1 cellular context compared by ENCODE assay signal in the genomic region with DNA sequence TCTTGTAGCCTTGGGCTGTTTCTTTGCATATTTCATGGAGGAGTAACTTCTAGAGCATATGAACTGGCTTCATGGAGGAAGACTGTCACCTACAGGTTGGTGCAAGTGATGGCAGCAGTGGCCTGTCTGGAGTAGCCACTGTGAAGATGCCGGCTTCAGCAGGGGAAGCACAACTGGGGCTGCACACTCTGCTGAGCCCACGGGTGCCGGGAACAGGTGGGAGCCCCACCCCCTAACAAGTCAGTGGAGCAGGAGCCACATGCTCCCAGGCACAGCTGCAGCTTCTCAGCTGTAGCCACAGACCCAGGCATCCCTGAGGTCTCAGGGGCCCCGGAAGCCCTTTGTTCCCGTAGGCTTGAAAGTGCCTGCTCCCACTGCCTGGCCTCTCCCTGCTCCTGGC.
TF ChIP-seq lines count a peak whose summit lies in the region.

No MANE protein-coding gene starts in this region.

TF ChIP-seq in SK-N-SH treated with all-trans-retinoic acid at 6 μM for 48 hours, 23 proteins besides CTCF, POLR2A, EP300 and RAD21 (continued from another document):
- TF ChIP-seq RARB (CRISPR knock-in tag; IDR thresholded peaks at IDR 0.05) (no peak), OSR1 (CRISPR knock-in tag; IDR thresholded peaks at IDR 0.05) (no peak), ZNF565 (CRISPR knock-in tag; conservative IDR thresholded peaks at IDR 0.05; ENCODE audit: low read depth) (no peak), CSDC2 (CRISPR knock-in tag; IDR thresholded peaks at IDR 0.05) (no peak)
- TF ChIP-seq, protein P1, sequence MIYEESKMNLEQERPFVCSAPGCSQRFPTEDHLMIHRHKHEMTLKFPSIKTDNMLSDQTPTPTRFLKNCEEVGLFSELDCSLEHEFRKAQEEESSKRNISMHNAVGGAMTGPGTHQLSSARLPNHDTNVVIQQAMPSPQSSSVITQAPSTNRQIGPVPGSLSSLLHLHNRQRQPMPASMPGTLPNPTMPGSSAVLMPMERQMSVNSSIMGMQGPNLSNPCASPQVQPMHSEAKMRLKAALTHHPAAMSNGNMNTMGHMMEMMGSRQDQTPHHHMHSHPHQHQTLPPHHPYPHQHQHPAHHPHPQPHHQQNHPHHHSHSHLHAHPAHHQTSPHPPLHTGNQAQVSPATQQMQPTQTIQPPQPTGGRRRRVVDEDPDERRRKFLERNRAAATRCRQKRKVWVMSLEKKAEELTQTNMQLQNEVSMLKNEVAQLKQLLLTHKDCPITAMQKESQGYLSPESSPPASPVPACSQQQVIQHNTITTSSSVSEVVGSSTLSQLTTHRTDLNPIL (CRISPR knock-in tag; IDR thresholded peaks at IDR 0.05; ENCODE audit: low read depth) = no peak
TF ChIP-seq in SK-N-SH treated with all-trans-retinoic acid at 6 μM for 48 hours: peak in this region for 0.
